ENCODE assay signal across 8 cellular contexts in genomic region chr11:66001941-66002647, GRCh38. TPM values are rescaled to one million over a fixed set of nuclear protein-coding genes. Genes with fewer than 3 reads are reported as not detected.
DNase-seq lines count a peak whose midpoint lies in the region; ATAC-seq and TF ChIP-seq lines count a peak whose summit lies in the region.

TSS of gene BANF1 (plus strand) at chr11:66002503. CDS start at chr11:66003251, 748 bp downstream.
TSS of gene EIF1AD (minus strand) at chr11:66002157. CDS start at chr11:66000389, 1,768 bp downstream.

- peak; percentile 94 to 100 (median 100) for DNase-seq in NCI-H1417 (lab: John Stamatoyannopoulos, UW)
- peak; percentile 93 for DNase-seq in activated naive CD8-positive, alpha-beta T cell treated with anti-CD3 and anti-CD28 coated beads for 36 hours
- peak; percentile 93 for DNase-seq in Right ventricle myocardium inferior (ENCODE audit: missing footprints)
- DNase-seq in ovary, result peak; percentile 89 to 94 (median 92)

- peak within 1 kb of the TSS; percentile 78 for H3K9ac ChIP-seq in SU-DHL-6 (ENCODE audit: low read length)

- H3K4me2 ChIP-seq in SU-DHL-6 (ENCODE audit: low read depth, low read length, poor library complexity, severe bottlenecking), result peak within 1 kb of the TSS; percentile 80

- H3F3A ChIP-seq in SU-DHL-6 (ENCODE audit: insufficient read depth), result peaks cover 4% of the 10 kb centered on the region; the same call in 1 of the 2 replicates

- TF ChIP-seq EP300 in ovary (IDR thresholded peaks at IDR 0.05), result no peak

- H3K36me3 ChIP-seq in SU-DHL-6 (ENCODE audit: low read length) (peaks cover 3% of the 10 kb centered on the region; the same call in 1 of the 2 replicates), ovary (no peaks in the 10 kb centered on the region), thymus (ENCODE audit: control insufficient read depth, insufficient read depth) (peaks cover 51% of the 10 kb centered on the region)

- TF ChIP-seq CTCF in SU-DHL-6 (IDR thresholded peaks at IDR 0.05; ENCODE audit: insufficient read depth, low read length, poor library complexity, severe bottlenecking), result no peak
- TF ChIP-seq CTCF in ovary (IDR thresholded peaks at IDR 0.05), result no peak

- H4K20me1 ChIP-seq in SU-DHL-6 (ENCODE audit: low read depth, low read length), result no peaks in the 10 kb centered on the region; the same call in 1 of the 2 replicates

- 0 to 1% (median 0%) methylated on average over 51 to 55 of the region's 55 CpGs for WGBS in ovary, 3 donors
- under 1% methylated on average over 55 of the region's 55 CpGs for WGBS in thymus

- H3K4me3 Mint-ChIP-seq in activated naive CD8-positive, alpha-beta T cell treated with anti-CD3 and anti-CD28 coated beads for 36 hours, result peak within 1 kb of the TSS; percentile 100

- H3K4me1 ChIP-seq in ovary (ENCODE audit: insufficient read depth) (peaks cover 5% of the 10 kb centered on the region), thymus (ENCODE audit: control insufficient read depth, insufficient read depth, low read length) (peaks cover 5% of the 10 kb centered on the region)

- peaks cover 41% of the 10 kb centered on the region for H3K4me1 Mint-ChIP-seq in activated naive CD8-positive, alpha-beta T cell treated with anti-CD3 and anti-CD28 coated beads for 36 hours

- H3K27me3 Mint-ChIP-seq in activated naive CD8-positive, alpha-beta T cell treated with anti-CD3 and anti-CD28 coated beads for 36 hours, result no peaks in the 10 kb centered on the region

- no peaks in the 10 kb centered on the region for H3K9me3 Mint-ChIP-seq in activated naive CD8-positive, alpha-beta T cell treated with anti-CD3 and anti-CD28 coated beads for 36 hours

- H3K4me3 ChIP-seq in SU-DHL-6 (ENCODE audit: insufficient read depth, low read length, poor library complexity, severe bottlenecking) (peak within 1 kb of the TSS; percentile 87), ovary (peak within 1 kb of the TSS; percentile 74), thymus (ENCODE audit: low read length) (peak within 1 kb of the TSS; percentile 86)

- no peaks in the 10 kb centered on the region for H3K9me2 ChIP-seq in SU-DHL-6 (replicated peaks; ENCODE audit: insufficient read depth, low read length)

- H3K79me2 ChIP-seq in SU-DHL-6 (ENCODE audit: insufficient read depth, low read length), result peaks cover 26% of the 10 kb centered on the region

- peak within 1 kb of the TSS; percentile 89 for H3K27ac ChIP-seq in SU-DHL-6 (ENCODE audit: low read depth, low read length)
- H3K27ac ChIP-seq in ovary, result peak within 1 kb of the TSS; percentile 79 to 81
- H3K27ac ChIP-seq in thymus (ENCODE audit: low read depth), result peak within 1 kb of the TSS; percentile 98

- H3K27ac Mint-ChIP-seq in activated naive CD8-positive, alpha-beta T cell treated with anti-CD3 and anti-CD28 coated beads for 36 hours, result peak within 1 kb of the TSS; percentile 99

- peak; percentile 76 for ATAC-seq in HG02763 (IDR thresholded peaks at IDR 0.05; ENCODE audit: unreplicated experiment)
- peak; percentile 93 for ATAC-seq in Right ventricle myocardium inferior

- H3K27me3 ChIP-seq in SU-DHL-6 (ENCODE audit: low read length), result no peaks in the 10 kb centered on the region
- no peaks in the 10 kb centered on the region for H3K27me3 ChIP-seq in ovary
- H3K27me3 ChIP-seq in thymus (ENCODE audit: control insufficient read depth, insufficient read depth), result no peaks in the 10 kb centered on the region

- H3K9me3 ChIP-seq in SU-DHL-6 (ENCODE audit: insufficient read depth, low read length) (no peaks in the 10 kb centered on the region), ovary (no peaks in the 10 kb centered on the region), thymus (ENCODE audit: control insufficient read depth) (no peaks in the 10 kb centered on the region)

- peaks cover 62% of the 10 kb centered on the region for H3K36me3 Mint-ChIP-seq in activated naive CD8-positive, alpha-beta T cell treated with anti-CD3 and anti-CD28 coated beads for 36 hours

- intact Hi-C loops in Right ventricle myocardium inferior (cut with DNase I) (loop anchor here (1.0 kb wide), 1 partner anchor 41 kb away; the partner anchor contains the start of gene SART1), ovary (cut with DNase I) (no loop called here)

- TF ChIP-seq POLR2A in GM10847 (IDR thresholded peaks at IDR 0.05; ENCODE audit: extremely low read depth, insufficient read length), result peak; percentile 75
- TF ChIP-seq POLR2A in ovary (IDR thresholded peaks at IDR 0.05), result peak; percentile 59

- H2AFZ ChIP-seq in SU-DHL-6 (ENCODE audit: low read depth, low read length, severe bottlenecking), result peak within 1 kb of the TSS; percentile 39

RNA-seq across cellular contexts. Expression of gene BANF1, which starts in this region (rescaled TPM):
- total RNA-seq in activated naive CD8-positive, alpha-beta T cell treated with anti-CD3 and anti-CD28 coated beads for 36 hours, result 100 to 1,000 TPM; 253 to 277 TPM
- 248 TPM for total RNA-seq in Right ventricle myocardium inferior
- total RNA-seq in ovary, result 100 to 1,000 TPM in 5 of 7 donors, 10 to 100 TPM in 2; 42.1 to 268 (median 161) TPM
- 100 to 1,000 TPM; 207 to 222 TPM for polyA plus RNA-seq in ovary
- 172 TPM for polyA plus RNA-seq in thymus

RNA-seq across cellular contexts. Expression of gene EIF1AD, which starts in this region (rescaled TPM):
- total RNA-seq in activated naive CD8-positive, alpha-beta T cell treated with anti-CD3 and anti-CD28 coated beads for 36 hours, result 10 to 100 TPM; 56.8 to 63.7 TPM
- total RNA-seq in Right ventricle myocardium inferior, result 18.0 TPM
- total RNA-seq in ovary, result 10 to 100 TPM; 15.2 to 42.1 (median 30.2) TPM
- polyA plus RNA-seq in ovary, result 10 to 100 TPM; 21.3 to 31.7 TPM
- polyA plus RNA-seq in thymus, result 17.8 TPM

Comparison
In these comparisons a context has a peak if more than half of its experiments do, and no peak if none do; other contexts are left out.
1. Peak in every context shown above with its lines: DNase-seq, ATAC-seq, H3K4me3 ChIP-seq and H3K27ac ChIP-seq.